8 cellular contexts compared by ENCODE assay signal in genomic region chr19:32580901-32581703, GRCh38. TPM values are rescaled to one million over a fixed set of nuclear protein-coding genes. Genes with fewer than 3 reads are reported as not detected.
DNase-seq lines count a peak whose midpoint lies in the region; ATAC-seq and TF ChIP-seq lines count a peak whose summit lies in the region.

PDCD5 (plus strand) TSS chr19:32581190; CDS start chr19:32581262, 72 bp downstream.

- H3K4me1 ChIP-seq in CD4-positive, alpha-beta memory T cell (ENCODE audit: insufficient read depth, low read length): peaks cover 25% of the 10 kb centered on the region
- H3K4me1 ChIP-seq in duodenal mucosa (ENCODE audit: control insufficient read depth in 1 of 2, insufficient read depth in 2 of 2, low read length in 2 of 2): peaks cover 10 to 12% of the 10 kb centered on the region in 2 donors

- H3K9me3 Mint-ChIP-seq in CD4-positive, alpha-beta memory T cell: no peaks in the 10 kb centered on the region
- no peaks in the 10 kb centered on the region for H3K9me3 Mint-ChIP-seq in activated CD8-positive, alpha-beta T cell treated with anti-CD3 and anti-CD28 coated beads for 36 hours

- no peaks in the 10 kb centered on the region for H3K9me3 ChIP-seq in CD4-positive, alpha-beta memory T cell (ENCODE audit: control insufficient read depth in 1 of 2, low read length in 2 of 2)
- no peaks in the 10 kb centered on the region for H3K9me3 ChIP-seq in duodenal mucosa (ENCODE audit: control insufficient read depth in 1 of 2, low read length in 2 of 2)

- WGBS in lower leg skin, 2 donors: 0% methylated on average over 4 to 23 of the region's 81 CpGs

- peak within 1 kb of the TSS; percentile 72 to 88 for H3K4me3 ChIP-seq in CD4-positive, alpha-beta memory T cell (ENCODE audit: low read length in 2 of 2)
- H3K4me3 ChIP-seq in duodenal mucosa (ENCODE audit: low read depth in 1 of 2, low read length in 2 of 2): peak within 1 kb of the TSS; percentile 86 to 87
- peak within 1 kb of the TSS; percentile 89 for H3K4me3 ChIP-seq in lower leg skin (ENCODE audit: low read depth, poor library complexity, severe bottlenecking)

- peaks cover 18 to 39% (median 28%) of the 10 kb centered on the region in 4 donors for H3K4me1 Mint-ChIP-seq in CD4-positive, alpha-beta memory T cell
- peaks cover 35% of the 10 kb centered on the region for H3K4me1 Mint-ChIP-seq in activated CD8-positive, alpha-beta T cell treated with anti-CD3 and anti-CD28 coated beads for 36 hours (ENCODE audit: low read depth)

- no peak for TF ChIP-seq CTCF in activated CD8-positive, alpha-beta T cell treated with anti-CD3 and anti-CD28 coated beads for 36 hours (IDR thresholded peaks at IDR 0.05)
- TF ChIP-seq CTCF in lower leg skin (IDR thresholded peaks at IDR 0.05): no peak

- peak within 1 kb of the TSS; percentile 74 for H3K27ac ChIP-seq in CD4-positive, alpha-beta memory T cell (ENCODE audit: low read depth, low read length)
- peak within 1 kb of the TSS; percentile 55 for H3K27ac ChIP-seq in duodenal mucosa (ENCODE audit: low read depth, low read length)

- H3K27me3 ChIP-seq in CD4-positive, alpha-beta memory T cell (ENCODE audit: insufficient read depth, low read length): no peaks in the 10 kb centered on the region
- no peaks in the 10 kb centered on the region for H3K27me3 ChIP-seq in duodenal mucosa (ENCODE audit: control insufficient read depth in 1 of 2, insufficient read depth in 2 of 2, low read length in 2 of 2)

- TF ChIP-seq POLR2A in lower leg skin (IDR thresholded peaks at IDR 0.05): no peak

- CTCF ChIA-PET in CD4-positive, alpha-beta memory T cell (lab: Charles Lee; ENCODE audit: partially characterized antibody): interaction anchor here (1.1 to 1.2 kb wide), 3 partner anchors 9 to 243 kb away, joined by 3 read pairs; no protein-coding TSS in a partner anchor
- CTCF ChIA-PET in activated CD8-positive, alpha-beta T cell treated with anti-CD3 and anti-CD28 coated beads for 36 hours (lab: Charles Lee): no interaction called here

- peak; percentile 93 to 97 (median 94) for DNase-seq in CD4-positive, alpha-beta memory T cell
- DNase-seq in HK-2 (ENCODE audit: unreplicated experiment) (peak; percentile 95), NCI-H82 treated with DMSO at 0.1 percent for 48 hours (lab: John Stamatoyannopoulos, UW; ENCODE audit: unreplicated experiment) (peak; percentile 83), lower leg skin (ENCODE audit: low spot score in 2 of 2) (peak; percentile 96 to 99)
- peak; percentile 97 for DNase-seq in activated CD8-positive, alpha-beta T cell treated with anti-CD3 and anti-CD28 coated beads for 36 hours
- DNase-seq in stimulated activated CD4-positive, alpha-beta T cell treated with anti-CD3 and anti-CD28 coated beads, Interleukin-4, amount 100 ng/mL, for 4 hours: peak; percentile 95 to 98

- ATAC-seq in GM19455 (IDR thresholded peaks at IDR 0.05; ENCODE audit: unreplicated experiment): peak; percentile 88
- ATAC-seq in activated CD8-positive, alpha-beta T cell treated with anti-CD3 and anti-CD28 coated beads for 36 hours: peak; percentile 95

- peaks cover 13 to 20% of the 10 kb centered on the region in 2 donors for H3K36me3 Mint-ChIP-seq in CD4-positive, alpha-beta memory T cell
- H3K36me3 Mint-ChIP-seq in activated CD8-positive, alpha-beta T cell treated with anti-CD3 and anti-CD28 coated beads for 36 hours (ENCODE audit: low read depth): peaks cover 33% of the 10 kb centered on the region

- H3K27ac Mint-ChIP-seq in CD4-positive, alpha-beta memory T cell: peak within 1 kb of the TSS; percentile 83 to 96 (median 92)
- H3K27ac Mint-ChIP-seq in activated CD8-positive, alpha-beta T cell treated with anti-CD3 and anti-CD28 coated beads for 36 hours: peak within 1 kb of the TSS; percentile 88

- H3K9ac ChIP-seq in duodenal mucosa (ENCODE audit: low read depth in 1 of 2, low read length in 2 of 2): peak within 1 kb of the TSS; percentile 62 to 86

- intact Hi-C loops in CD4-positive, alpha-beta memory T cell (cut with micrococcal nuclease): loop anchor here (1.0 to 5.0 kb wide), 4 partner anchors 94 to 1229 kb away; partner anchors contain the start of genes ANKRD27, DPY19L3, RGS9BP and ZNF507
- intact Hi-C loops in activated CD8-positive, alpha-beta T cell treated with anti-CD3 and anti-CD28 coated beads for 36 hours (cut with micrococcal nuclease): no loop called here
- intact Hi-C loops in lower leg skin (cut with DNase I; ENCODE audit: low total_unique reads): no loop called here

- H3K27me3 Mint-ChIP-seq in CD4-positive, alpha-beta memory T cell: peaks cover under 1% of the 10 kb centered on the region in 2 donors
- no peaks in the 10 kb centered on the region for H3K27me3 Mint-ChIP-seq in activated CD8-positive, alpha-beta T cell treated with anti-CD3 and anti-CD28 coated beads for 36 hours

- peaks cover 18% of the 10 kb centered on the region for H3K36me3 ChIP-seq in CD4-positive, alpha-beta memory T cell (ENCODE audit: insufficient read depth, low read length)
- H3K36me3 ChIP-seq in duodenal mucosa (ENCODE audit: control insufficient read depth in 1 of 2, insufficient read depth in 2 of 2, low read length in 2 of 2): peaks cover 5 to 18% of the 10 kb centered on the region in 2 donors

- H3K4me3 Mint-ChIP-seq in CD4-positive, alpha-beta memory T cell: peak within 1 kb of the TSS; percentile 90 to 99 (median 96)
- peak within 1 kb of the TSS; percentile 92 for H3K4me3 Mint-ChIP-seq in activated CD8-positive, alpha-beta T cell treated with anti-CD3 and anti-CD28 coated beads for 36 hours

- POLR2A ChIA-PET in CD4-positive, alpha-beta memory T cell (lab: Charles Lee; ENCODE audit: partially characterized antibody): interaction anchor here (0.5 to 2.6 kb wide), 11 partner anchors 17 to 941 kb away, joined by 3 to 14 read pairs (median 4); partner anchors contain the start of genes ANKRD27, CEBPG, CEP89 and DPY19L3
- POLR2A ChIA-PET in activated CD8-positive, alpha-beta T cell treated with anti-CD3 and anti-CD28 coated beads for 36 hours (lab: Charles Lee): interaction anchor here (0.6 to 1.5 kb wide), 6 partner anchors 11 to 110 kb away, joined by 3 to 5 read pairs (median 3); partner anchors contain the start of genes ANKRD27, NUDT19 and RGS9BP

RNA-seq across cellular contexts. Expression of gene PDCD5, which starts in this region (rescaled TPM):
- 10 to 100 TPM; 61.1 to 67.4 TPM for total RNA-seq in CD4-positive, alpha-beta memory T cell
- polyA plus RNA-seq in CD4-positive, alpha-beta memory T cell: 100 to 1,000 TPM; 172 to 195 TPM
- 100 to 1,000 TPM; 221 to 222 TPM for total RNA-seq in activated CD8-positive, alpha-beta T cell treated with anti-CD3 and anti-CD28 coated beads for 36 hours
- total RNA-seq in lower leg skin: 10 to 100 TPM; 56.4 to 88.2 (median 63.7) TPM

Comparison
In these comparisons a context has a peak if more than half of its experiments do, and no peak if none do; other contexts are left out.
1. Peak in every context shown above with its lines: DNase-seq, ATAC-seq, H3K4me3 ChIP-seq and H3K27ac ChIP-seq.